12 cellular contexts compared by ENCODE assay signal in the genomic region with DNA sequence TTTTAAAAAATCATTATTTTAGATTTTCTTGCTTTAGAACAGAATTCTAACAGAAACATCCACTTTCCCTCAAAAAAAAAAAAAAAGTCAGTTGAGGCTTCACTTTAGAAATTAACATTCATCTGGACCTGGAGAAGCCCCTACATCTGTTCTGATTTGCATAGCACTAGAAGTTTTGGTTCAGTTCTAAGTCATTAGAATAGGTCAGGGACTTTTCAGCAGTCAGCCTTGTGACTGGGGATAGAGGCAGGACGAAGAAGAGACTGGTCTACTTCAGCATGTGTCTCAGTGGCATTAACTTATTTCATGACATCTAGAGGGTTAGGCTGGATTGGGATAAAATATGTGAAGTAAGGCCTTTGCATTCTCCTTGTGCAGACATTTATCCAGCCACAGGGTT.
DNase-seq lines count a peak whose midpoint lies in the region; ATAC-seq and TF ChIP-seq lines count a peak whose summit lies in the region.
"Had no signal": no experiment of that assay in that cellular context is flagged by ENCODE, and none has a peak within 500 bp of the region (broad histone marks: within the 10 kb centered on the region; RNA-seq: fewer than 3 reads in every experiment).

No MANE protein-coding gene starts in this region.

- no peaks in the 10 kb centered on the region for H3K4me1 Mint-ChIP-seq in H9
- H3K4me1 Mint-ChIP-seq: central memory CD8-positive, alpha-beta T cell had no signal

- no peaks in the 10 kb centered on the region for H3K36me3 Mint-ChIP-seq in H9 (ENCODE audit: insufficient read depth in 1 of 3, low read depth in 3 of 3)

- H3K4me3 Mint-ChIP-seq in H9, result no peak overlapping the region
- H3K4me3 Mint-ChIP-seq: central memory CD8-positive, alpha-beta T cell had no signal

- ATAC-seq in GM18502 (IDR thresholded peaks at IDR 0.05; ENCODE audit: poor library complexity, unreplicated experiment) (peak; percentile 98), GM19455 (IDR thresholded peaks at IDR 0.05; ENCODE audit: unreplicated experiment) (peak; percentile 84), HG02759 (IDR thresholded peaks at IDR 0.05; ENCODE audit: unreplicated experiment) (peak; percentile 99), HG03378 (IDR thresholded peaks at IDR 0.05; ENCODE audit: unreplicated experiment) (peak; percentile 98)
- ATAC-seq: upper lobe of right lung had no signal

- H2BK12ac ChIP-seq in H9 (ENCODE audit: insufficient read length, low read depth, low read length), result no peak overlapping the region

- H3K79me1 ChIP-seq in H9 (ENCODE audit: insufficient read depth, low read depth, low read length, poor library complexity, severe bottlenecking), result no peaks in the 10 kb centered on the region

- WGBS in H9 (ENCODE audit: extremely low coverage, insufficient read length, low lambda C conversion rate), result no CpG with 5 or more reads among the region's 1 CpG

- H3K9me3 Mint-ChIP-seq in H9, result no peaks in the 10 kb centered on the region
- H3K9me3 Mint-ChIP-seq: central memory CD8-positive, alpha-beta T cell had no signal

- TF ChIP-seq CTCF in H9 (conservative IDR thresholded peaks at IDR 0.05), result no peak

- H3K9me3 ChIP-seq in H9 (ENCODE audit: control insufficient read depth, low read depth, low read length), result no peaks in the 10 kb centered on the region
- H3K9me3 ChIP-seq: upper lobe of right lung had no signal

- no peak overlapping the region for H3K56ac ChIP-seq in H9 (ENCODE audit: insufficient read length, low read depth, low read length)

- no peak overlapping the region for H3K14ac ChIP-seq in H9 (ENCODE audit: insufficient read depth, low read length)

- H3K27ac Mint-ChIP-seq in H9, result no peak overlapping the region

- no peak overlapping the region for H2BK5ac ChIP-seq in H9 (ENCODE audit: insufficient read length, low read length)

- H3K27ac ChIP-seq in H9 (ENCODE audit: insufficient read length, low read depth, low read length), result no peak overlapping the region
- H3K27ac ChIP-seq: upper lobe of right lung had no signal

- no peak overlapping the region for H4K5ac ChIP-seq in H9 (ENCODE audit: insufficient read length, low read depth, low read length)

- H2AK5ac ChIP-seq in H9 (ENCODE audit: insufficient read length, low read length), result no peak overlapping the region

- no peaks in the 10 kb centered on the region for H3K4me1 ChIP-seq in H9 (ENCODE audit: insufficient read depth, low read length)
- H3K4me1 ChIP-seq: upper lobe of right lung had no signal

- H2BK20ac ChIP-seq in H9 (ENCODE audit: low read depth, low read length, poor library complexity, severe bottlenecking), result no peak overlapping the region

- no peak for DNase-seq in H9
- no peak for DNase-seq in mesenteric fat pad (ENCODE audit: low spot score)
- no peak for DNase-seq in NCI-H510A (lab: John Stamatoyannopoulos, UW)
- DNase-seq in GOT3 (lab: John Stamatoyannopoulos, UW), result no peak
- DNase-seq: activated naive CD4-positive, alpha-beta T cell treated with anti-CD3 and anti-CD28 coated beads, Interleukin-2, amount 50 U/mL, for 16 hours; upper lobe of right lung had no signal

- H3K27me3 Mint-ChIP-seq in H9 (ENCODE audit: low read depth), result no peaks in the 10 kb centered on the region

- H3K23me2 ChIP-seq in H9 (ENCODE audit: insufficient read length, low read depth, low read length, poor library complexity, severe bottlenecking), result no peaks in the 10 kb centered on the region

- H3K79me2 ChIP-seq in H9 (ENCODE audit: insufficient read depth, low read length), result no peaks in the 10 kb centered on the region

- H3K18ac ChIP-seq in H9 (ENCODE audit: insufficient read length, low read depth, low read length), result no peak overlapping the region

- H4K91ac ChIP-seq in H9 (ENCODE audit: insufficient read length, low read depth, low read length), result no peak overlapping the region

- H3K23ac ChIP-seq in H9 (ENCODE audit: insufficient read length, low read depth, low read length), result no peak overlapping the region

- H2BK15ac ChIP-seq in H9 (ENCODE audit: low read depth, low read length), result no peak overlapping the region

- no peak overlapping the region for H3K4me2 ChIP-seq in H9 (ENCODE audit: insufficient read depth, insufficient read length, low read length)
- H3K4me2 ChIP-seq: smooth muscle cell had no signal

- H2AFZ ChIP-seq in H9 (ENCODE audit: low read length), result no peak overlapping the region

- no peaks in the 10 kb centered on the region for H3K27me3 ChIP-seq in H9 (ENCODE audit: insufficient read depth, low read length)
- H3K27me3 ChIP-seq: upper lobe of right lung had no signal

- no peak overlapping the region for H3T11ph ChIP-seq in H9 (ENCODE audit: low read length)

- no peak overlapping the region for H3K4ac ChIP-seq in H9 (ENCODE audit: low read depth, low read length)

- no peak overlapping the region for H4K8ac ChIP-seq in H9 (replicated peaks; ENCODE audit: insufficient read length, low read depth, low read length)

- H4K20me1 ChIP-seq in H9 (ENCODE audit: control insufficient read depth, insufficient read depth, insufficient read length), result no peaks in the 10 kb centered on the region

- no peak overlapping the region for H3K9ac ChIP-seq in H9 (ENCODE audit: extremely low read depth, insufficient read length, low read length)

- H2BK120ac ChIP-seq in H9 (ENCODE audit: low read depth, low read length, poor library complexity, severe bottlenecking), result no peak overlapping the region
